20 cellular contexts compared by ENCODE assay signal in genomic region chr10:71052261-71052660, GRCh38.
"Had no signal": no experiment of that assay in that cellular context is flagged by ENCODE, and none has a peak within 500 bp of the region (broad histone marks: within the 10 kb centered on the region; RNA-seq: fewer than 3 reads in every experiment).

No MANE protein-coding gene starts in this region.

- H3K27ac ChIP-seq: heart left ventricle, right atrium auricular region, spleen, uterus, VCaP had no signal

- H3K9me3 ChIP-seq: right atrium auricular region, spleen, uterus had no signal

- H3K36me3 ChIP-seq: heart left ventricle, right atrium auricular region, spleen, uterus had no signal

- FAIRE-seq: endothelial cell of umbilical vein, TTC549 had no signal

- H3K27me3 ChIP-seq: heart left ventricle, right atrium auricular region, uterus had no signal

- DNase-seq: activated CD4-positive, CD25-positive, alpha-beta regulatory T cell treated with anti-CD3 and anti-CD28 coated beads, Interleukin-2, amount 50 U/mL, for 72 hours; activated CD8-positive, alpha-beta memory T cell treated with anti-CD3 and anti-CD28 coated beads, Interleukin-2, amount 10 ng/mL, durations not matched to agents 7 days and 5 days; activated CD8-positive, alpha-beta T cell treated with anti-CD3 and anti-CD28 coated beads, Interleukin-2, amount 10 ng/mL, durations not matched to agents 7 days and 5 days; activated naive CD8-positive, alpha-beta T cell treated with anti-CD3 and anti-CD28 coated beads, Interleukin-2, amount 50 U/mL, for 24 hours; activated T-cell treated with anti-CD3 and anti-CD28 coated beads, Interleukin-2, amount 50 U/mL, for 48 hours; cortex of kidney; foreskin fibroblast; hypothalamus; immature natural killer cell; naive thymus-derived CD4-positive, alpha-beta T cell; occipital lobe; spleen; stimulated activated naive CD4-positive, alpha-beta T cell treated with Interleukin-2 at 50 U/mL for 16 hours; T-helper 9 cell; uterus had no signal

- ATAC-seq: activated CD8-positive, alpha-beta memory T cell treated with anti-CD3 and anti-CD28 coated beads, Interleukin-2, amount 10 ng/mL, durations not matched to agents 7 days and 5 days; activated CD8-positive, alpha-beta T cell treated with anti-CD3 and anti-CD28 coated beads, Interleukin-2, amount 10 ng/mL, durations not matched to agents 7 days and 5 days; activated naive CD8-positive, alpha-beta T cell treated with anti-CD3 and anti-CD28 coated beads, Interleukin-2, amount 50 U/mL, for 24 hours; heart left ventricle; naive thymus-derived CD4-positive, alpha-beta T cell had no signal

- H3K4me1 ChIP-seq: right atrium auricular region, uterus had no signal

- H3K4me3 ChIP-seq: heart left ventricle, right atrium auricular region, spleen, uterus had no signal
